Comparison of ENCODE assay signal across 1 cellular context in the genomic region with DNA sequence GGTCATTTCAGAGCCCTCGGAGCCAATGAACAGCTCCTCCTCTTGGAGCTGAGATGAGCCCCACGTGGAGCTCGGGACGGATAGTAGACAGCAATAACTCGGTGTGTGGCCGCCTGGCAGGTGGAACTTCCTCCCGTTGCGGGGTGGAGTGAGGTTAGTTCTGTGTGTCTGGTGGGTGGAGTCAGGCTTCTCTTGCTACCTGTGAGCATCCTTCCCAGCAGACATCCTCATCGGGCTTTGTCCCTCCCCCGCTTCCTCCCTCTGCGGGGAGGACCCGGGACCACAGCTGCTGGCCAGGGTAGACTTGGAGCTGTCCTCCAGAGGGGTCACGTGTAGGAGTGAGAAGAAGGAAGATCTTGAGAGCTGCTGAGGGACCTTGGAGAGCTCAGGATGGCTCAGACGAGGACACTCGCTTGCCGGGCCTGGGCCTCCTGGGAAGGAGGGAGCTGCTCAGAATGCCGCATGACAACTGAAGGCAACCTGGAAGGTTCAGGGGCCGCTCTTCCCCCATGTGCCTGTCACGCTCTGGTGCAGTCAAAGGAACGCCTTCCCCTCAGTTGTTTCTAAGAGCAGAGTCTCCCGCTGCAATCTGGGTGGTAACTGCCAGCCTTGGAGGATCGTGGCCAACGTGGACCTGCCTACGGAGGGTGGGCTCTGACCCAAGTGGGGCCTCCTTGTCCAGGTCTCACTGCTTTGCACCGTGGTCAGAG.
TF ChIP-seq lines count a peak whose summit lies in the region.

No MANE protein-coding gene starts in this region.

TF ChIP-seq in K562, 482 proteins besides CTCF, POLR2A, EP300 and RAD21:
- no peak for TF ChIP-seq KLF1 (tag; IDR thresholded peaks at IDR 0.05)
- TF ChIP-seq PCBP2 (IDR thresholded peaks at IDR 0.05; ENCODE audit: low read depth, low read length, poor library complexity, severe bottlenecking) = no peak
- TF ChIP-seq ILF3 (IDR thresholded peaks at IDR 0.05; ENCODE audit: borderline replicate concordance) = no peak
- TF ChIP-seq HNRNPH1 (optimal IDR thresholded peaks at IDR 0.05; ENCODE audit: low read depth, low read length) = no peak
- TF ChIP-seq, protein P1, sequence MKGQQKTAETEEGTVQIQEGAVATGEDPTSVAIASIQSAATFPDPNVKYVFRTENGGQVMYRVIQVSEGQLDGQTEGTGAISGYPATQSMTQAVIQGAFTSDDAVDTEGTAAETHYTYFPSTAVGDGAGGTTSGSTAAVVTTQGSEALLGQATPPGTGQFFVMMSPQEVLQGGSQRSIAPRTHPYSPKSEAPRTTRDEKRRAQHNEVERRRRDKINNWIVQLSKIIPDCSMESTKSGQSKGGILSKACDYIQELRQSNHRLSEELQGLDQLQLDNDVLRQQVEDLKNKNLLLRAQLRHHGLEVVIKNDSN (CRISPR knock-in tag; IDR thresholded peaks at IDR 0.05) = peak; percentile 64; the same call in 1 of the 2 replicates
- TF ChIP-seq ZNF12 (CRISPR knock-in tag; IDR thresholded peaks at IDR 0.05) = no peak
- no peak for TF ChIP-seq FOSL1 (tag; conservative IDR thresholded peaks at IDR 0.05)
- no peak for TF ChIP-seq ZNF445 (CRISPR knock-in tag; IDR thresholded peaks at IDR 0.05; ENCODE audit: low read depth)
- TF ChIP-seq, protein P2, sequence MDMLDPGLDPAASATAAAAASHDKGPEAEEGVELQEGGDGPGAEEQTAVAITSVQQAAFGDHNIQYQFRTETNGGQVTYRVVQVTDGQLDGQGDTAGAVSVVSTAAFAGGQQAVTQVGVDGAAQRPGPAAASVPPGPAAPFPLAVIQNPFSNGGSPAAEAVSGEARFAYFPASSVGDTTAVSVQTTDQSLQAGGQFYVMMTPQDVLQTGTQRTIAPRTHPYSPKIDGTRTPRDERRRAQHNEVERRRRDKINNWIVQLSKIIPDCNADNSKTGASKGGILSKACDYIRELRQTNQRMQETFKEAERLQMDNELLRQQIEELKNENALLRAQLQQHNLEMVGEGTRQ (CRISPR knock-in tag; IDR thresholded peaks at IDR 0.05) = peak; percentile 44
- TF ChIP-seq, protein P3, sequence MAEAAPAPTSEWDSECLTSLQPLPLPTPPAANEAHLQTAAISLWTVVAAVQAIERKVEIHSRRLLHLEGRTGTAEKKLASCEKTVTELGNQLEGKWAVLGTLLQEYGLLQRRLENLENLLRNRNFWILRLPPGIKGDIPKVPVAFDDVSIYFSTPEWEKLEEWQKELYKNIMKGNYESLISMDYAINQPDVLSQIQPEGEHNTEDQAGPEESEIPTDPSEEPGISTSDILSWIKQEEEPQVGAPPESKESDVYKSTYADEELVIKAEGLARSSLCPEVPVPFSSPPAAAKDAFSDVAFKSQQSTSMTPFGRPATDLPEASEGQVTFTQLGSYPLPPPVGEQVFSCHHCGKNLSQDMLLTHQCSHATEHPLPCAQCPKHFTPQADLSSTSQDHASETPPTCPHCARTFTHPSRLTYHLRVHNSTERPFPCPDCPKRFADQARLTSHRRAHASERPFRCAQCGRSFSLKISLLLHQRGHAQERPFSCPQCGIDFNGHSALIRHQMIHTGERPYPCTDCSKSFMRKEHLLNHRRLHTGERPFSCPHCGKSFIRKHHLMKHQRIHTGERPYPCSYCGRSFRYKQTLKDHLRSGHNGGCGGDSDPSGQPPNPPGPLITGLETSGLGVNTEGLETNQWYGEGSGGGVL (CRISPR knock-in tag; IDR thresholded peaks at IDR 0.05) = no peak
- TF ChIP-seq TCF3 (CRISPR knock-in tag; IDR thresholded peaks at IDR 0.05) = no peak
- TF ChIP-seq BMI1 (IDR thresholded peaks at IDR 0.05; ENCODE audit: low read length) = no peak
- peak; percentile 63; the same call in 1 of the 2 replicates for TF ChIP-seq CTBP1 (IDR thresholded peaks at IDR 0.05; ENCODE audit: borderline replicate concordance)
- TF ChIP-seq CREM (IDR thresholded peaks at IDR 0.05; ENCODE audit: low read depth) = no peak
- TF ChIP-seq MBD2 (IDR thresholded peaks at IDR 0.05; ENCODE audit: borderline replicate concordance, low read depth) = no peak
